9 cellular contexts compared by ENCODE assay signal in genomic region chr15:58065445-58066041, GRCh38.
DNase-seq lines count a peak whose midpoint lies in the region; ATAC-seq and TF ChIP-seq lines count a peak whose summit lies in the region.
"Had no signal": no experiment of that assay in that cellular context is flagged by ENCODE, and none has a peak within 500 bp of the region (broad histone marks: within the 10 kb centered on the region; RNA-seq: fewer than 3 reads in every experiment).

ALDH1A2 (minus strand) TSS chr15:58065711; CDS start chr15:58065650, 61 bp downstream.

- no peak for TF ChIP-seq CTCF in brain microvascular endothelial cell (IDR thresholded peaks at IDR 0.05; ENCODE audit: low read depth, low read length, missing control alignments)
- TF ChIP-seq CTCF in GM20000 (IDR thresholded peaks at IDR 0.05; ENCODE audit: extremely low read depth, missing control alignments): no peak

- DNase-seq in NCI-H82 (lab: John Stamatoyannopoulos, UW): peak; percentile 59
- no peak for DNase-seq in NCI-H82 treated with DMSO at 0.1 percent for 48 hours (lab: John Stamatoyannopoulos, UW; ENCODE audit: unreplicated experiment)
- no peak for DNase-seq in brain microvascular endothelial cell
- DNase-seq in kidney tubule cell (ENCODE audit: low spot score): peak; percentile 59
- DNase-seq in stimulated activated CD4-positive, alpha-beta T cell treated with anti-CD3 and anti-CD28 coated beads, Interleukin-1b, Interleukin-23, amount 100 ng/mL, for 48 hours: peak; percentile 3
- DNase-seq in AML-193 (lab: John Stamatoyannopoulos, UW): no peak
- no peak for DNase-seq in GM20000 (ENCODE audit: low spot score)

- in situ Hi-C loops in brain microvascular endothelial cell (cut with HindIII; ENCODE audit: low pct_ligation_motif_present, low sequenced_read_pairs): no loop called here

- peaks cover 47% of the 10 kb centered on the region for H3K27me3 ChIP-seq in brain microvascular endothelial cell (replicated peaks)

- H3K4me3 ChIP-seq in brain microvascular endothelial cell (ENCODE audit: low read depth, low read length): peak within 1 kb of the TSS; percentile 42

- ATAC-seq in GM18907 (IDR thresholded peaks at IDR 0.05; ENCODE audit: unreplicated experiment): no peak

- H3K27ac ChIP-seq in brain microvascular endothelial cell: no peak within 1 kb of the TSS
- H3K27ac ChIP-seq: BLaER1 treated with 17β-estradiol and CSF1 and Interleukin-3, amounts not matched to agents 10 nM and 100 nM had no signal

- H3K36me3 ChIP-seq in brain microvascular endothelial cell (replicated peaks): no peaks in the 10 kb centered on the region
- H3K36me3 ChIP-seq: BLaER1 treated with 17β-estradiol and CSF1 and Interleukin-3, amounts not matched to agents 10 nM and 100 nM had no signal

Comparison
In these comparisons a context has a peak if more than half of its experiments do, and no peak if none do; other contexts are left out.
1. DNase-seq: peak in NCI-H82 (single experiment), kidney tubule cell (single experiment) and stimulated activated CD4-positive, alpha-beta T cell treated with anti-CD3 and anti-CD28 coated beads, Interleukin-1b, Interleukin-23, amount 100 ng/mL, for 48 hours (single experiment); none in NCI-H82 treated with DMSO at 0.1 percent for 48 hours (single experiment), brain microvascular endothelial cell (single experiment), AML-193 (0 of 2) and GM20000 (single experiment).